ENCODE assay signal across 8 cellular contexts in genomic region chr4:89110986-89111832, GRCh38. TPM values are rescaled to one million over a fixed set of nuclear protein-coding genes. Genes with fewer than 3 reads are reported as not detected.
DNase-seq lines count a peak whose midpoint lies in the region; ATAC-seq, FAIRE-seq and TF ChIP-seq lines count a peak whose summit lies in the region.

Gene TIGD2, plus strand, starts transcription at chr4:89111533. Its CDS starts 1,442 bp downstream, at chr4:89112975.

- intact Hi-C loops in activated T-helper 2 cell treated with anti-CD3 and anti-CD28 coated beads, Interferon-gamma antibody, Interleukin-2, Interleukin-4, amounts not matched to agents 10 μg/mL and 5 μg/mL and 100 μg/mL, durations not matched to agents 14 hours and 24 hours and 36 hours (cut with micrococcal nuclease), result loop anchor here (1.0 to 5.0 kb wide), 7 partner anchors 87 to 829 kb away; partner anchors contain the start of genes GPRIN3, HERC3, PPM1K and PYURF

- no peaks in the 10 kb centered on the region for H3K9me3 Mint-ChIP-seq in activated T-helper 2 cell treated with anti-CD3 and anti-CD28 coated beads, Interferon-gamma antibody, Interleukin-2, Interleukin-4, amounts not matched to agents 10 μg/mL and 5 μg/mL and 100 μg/mL, durations not matched to agents 14 hours and 24 hours and 36 hours
- peaks cover 53% of the 10 kb centered on the region for H3K9me3 Mint-ChIP-seq in nephron progenitor cell
- peaks cover 21 to 32% of the 10 kb centered on the region in 2 donors for H3K9me3 Mint-ChIP-seq in stimulated activated naive CD8-positive, alpha-beta T cell treated with anti-CD3 and anti-CD28 coated beads, Interleukin-15, amount 100 ng/mL, for 72 hours

- H4K20me1 ChIP-seq in GM23248 (ENCODE audit: insufficient read depth) (no peaks in the 10 kb centered on the region), Karpas-422 (ENCODE audit: insufficient read depth, low read depth, low read length) (no peaks in the 10 kb centered on the region; the same call in 1 of the 2 replicates)

- H3K79me2 ChIP-seq in GM23248 (ENCODE audit: insufficient read depth) (peaks cover 8% of the 10 kb centered on the region; the same call in 1 of the 2 replicates), Karpas-422 (ENCODE audit: low read length) (no peaks in the 10 kb centered on the region)

- peak within 1 kb of the TSS; percentile 42 for H3K27ac Mint-ChIP-seq in activated T-helper 2 cell treated with anti-CD3 and anti-CD28 coated beads, Interferon-gamma antibody, Interleukin-2, Interleukin-4, amounts not matched to agents 10 μg/mL and 5 μg/mL and 100 μg/mL, durations not matched to agents 14 hours and 24 hours and 36 hours
- H3K27ac Mint-ChIP-seq in nephron progenitor cell, result peak within 1 kb of the TSS; percentile 84
- peak within 1 kb of the TSS; percentile 83 to 91 for H3K27ac Mint-ChIP-seq in stimulated activated naive CD8-positive, alpha-beta T cell treated with anti-CD3 and anti-CD28 coated beads, Interleukin-15, amount 100 ng/mL, for 72 hours

- H3K4me3 Mint-ChIP-seq in activated T-helper 2 cell treated with anti-CD3 and anti-CD28 coated beads, Interferon-gamma antibody, Interleukin-2, Interleukin-4, amounts not matched to agents 10 μg/mL and 5 μg/mL and 100 μg/mL, durations not matched to agents 14 hours and 24 hours and 36 hours (ENCODE audit: low read depth), result peak within 1 kb of the TSS; percentile 84
- H3K4me3 Mint-ChIP-seq in nephron progenitor cell, result peak within 1 kb of the TSS; percentile 90
- peak within 1 kb of the TSS; percentile 89 to 92 for H3K4me3 Mint-ChIP-seq in stimulated activated naive CD8-positive, alpha-beta T cell treated with anti-CD3 and anti-CD28 coated beads, Interleukin-15, amount 100 ng/mL, for 72 hours

- H3K36me3 Mint-ChIP-seq in activated T-helper 2 cell treated with anti-CD3 and anti-CD28 coated beads, Interferon-gamma antibody, Interleukin-2, Interleukin-4, amounts not matched to agents 10 μg/mL and 5 μg/mL and 100 μg/mL, durations not matched to agents 14 hours and 24 hours and 36 hours (ENCODE audit: low read depth), result peaks cover 21% of the 10 kb centered on the region
- H3K36me3 Mint-ChIP-seq in nephron progenitor cell (ENCODE audit: low read depth), result peaks cover 38% of the 10 kb centered on the region

- peaks cover 21% of the 10 kb centered on the region; the same call in 1 of the 2 replicates for H3F3A ChIP-seq in GM23248 (ENCODE audit: insufficient read depth)

- no peak for FAIRE-seq in RCC 7860 (lab: Jason Lieb, UNC)

- H3K4me2 ChIP-seq in GM23248 (ENCODE audit: unreplicated experiment) (peak within 1 kb of the TSS; percentile 87), Karpas-422 (ENCODE audit: low read depth, low read length, poor library complexity, severe bottlenecking) (peak within 1 kb of the TSS; percentile 86)

- peak; percentile 95 for ATAC-seq in stimulated activated naive CD8-positive, alpha-beta T cell treated with anti-CD3 and anti-CD28 coated beads, Interleukin-15, amount 100 ng/mL, for 72 hours

- H3K9me2 ChIP-seq in GM23248 (ENCODE audit: insufficient read depth) (no peaks in the 10 kb centered on the region), Karpas-422 (replicated peaks; ENCODE audit: insufficient read depth, low read length) (0 out of 2 replicates have a peak, but pooled peaks cover 3% of the 10 kb centered on the region)

- in situ Hi-C loops in GM23248 (cut with MboI), result no loop called here

- H3K4me1 Mint-ChIP-seq in activated T-helper 2 cell treated with anti-CD3 and anti-CD28 coated beads, Interferon-gamma antibody, Interleukin-2, Interleukin-4, amounts not matched to agents 10 μg/mL and 5 μg/mL and 100 μg/mL, durations not matched to agents 14 hours and 24 hours and 36 hours (ENCODE audit: low read depth), result peaks cover 17% of the 10 kb centered on the region
- peaks cover 27% of the 10 kb centered on the region for H3K4me1 Mint-ChIP-seq in nephron progenitor cell
- H3K4me1 Mint-ChIP-seq in stimulated activated naive CD8-positive, alpha-beta T cell treated with anti-CD3 and anti-CD28 coated beads, Interleukin-15, amount 100 ng/mL, for 72 hours, result peaks cover 31% of the 10 kb centered on the region

- DNase-seq in EL, result peak; percentile 88
- DNase-seq in GM23248, result peak; percentile 96
- peak; percentile 94 for DNase-seq in Karpas-422
- peak; percentile 66 for DNase-seq in RCC 7860 (ENCODE audit: low spot score)
- peak; percentile 80 for DNase-seq in activated T-helper 2 cell treated with anti-CD3 and anti-CD28 coated beads, Interferon-gamma antibody, Interleukin-2, Interleukin-4, amounts not matched to agents 10 μg/mL and 5 μg/mL and 100 μg/mL, durations not matched to agents 14 hours and 24 hours and 36 hours (ENCODE audit: low spot score)
- DNase-seq in fibroblast of pulmonary artery (ENCODE audit: low read depth), result peak; percentile 89
- peak; percentile 90 for DNase-seq in nephron progenitor cell
- peak; percentile 83 to 85 for DNase-seq in stimulated activated naive CD8-positive, alpha-beta T cell treated with anti-CD3 and anti-CD28 coated beads, Interleukin-15, amount 100 ng/mL, for 72 hours

- H3K9ac ChIP-seq in GM23248 (peak within 1 kb of the TSS; percentile 81), Karpas-422 (ENCODE audit: low read length) (peak within 1 kb of the TSS; percentile 80)

- peaks cover 22% of the 10 kb centered on the region for H3K27me3 Mint-ChIP-seq in activated T-helper 2 cell treated with anti-CD3 and anti-CD28 coated beads, Interferon-gamma antibody, Interleukin-2, Interleukin-4, amounts not matched to agents 10 μg/mL and 5 μg/mL and 100 μg/mL, durations not matched to agents 14 hours and 24 hours and 36 hours (ENCODE audit: low read depth)
- H3K27me3 Mint-ChIP-seq in nephron progenitor cell (ENCODE audit: low read depth, poor library complexity), result peaks cover 26% of the 10 kb centered on the region
- peaks cover 31% of the 10 kb centered on the region for H3K27me3 Mint-ChIP-seq in stimulated activated naive CD8-positive, alpha-beta T cell treated with anti-CD3 and anti-CD28 coated beads, Interleukin-15, amount 100 ng/mL, for 72 hours

- WGBS in GM23248 (ENCODE audit: low coverage in 1 of 2, low lambda C conversion rate in 2 of 2, missing lambda C conversion rate in 2 of 2), 2 experiments, result 1 to 2% methylated on average over 72 to 95 of the region's 101 CpGs

- TF ChIP-seq CTCF in fibroblast of pulmonary artery (IDR thresholded peaks at IDR 0.05; ENCODE audit: low read length, missing control alignments) (peak; percentile 56), nephron progenitor cell (IDR thresholded peaks at IDR 0.05) (peak; percentile 81)

- H2AFZ ChIP-seq in GM23248, result peak within 1 kb of the TSS; percentile 82
- peak within 1 kb of the TSS; percentile 97 for H2AFZ ChIP-seq in Karpas-422 (ENCODE audit: low read length)

- H3K4me3 ChIP-seq in GM23248, result peak within 1 kb of the TSS; percentile 82
- peak within 1 kb of the TSS; percentile 73 for H3K4me3 ChIP-seq in Karpas-422 (ENCODE audit: low read length)
- peak within 1 kb of the TSS; percentile 82 for H3K4me3 ChIP-seq in fibroblast of pulmonary artery (replicated peaks; ENCODE audit: low read depth, low read length)

- peaks cover 17% of the 10 kb centered on the region for H3K27me3 ChIP-seq in GM23248 (replicated peaks; ENCODE audit: insufficient read depth)
- no peaks in the 10 kb centered on the region for H3K27me3 ChIP-seq in Karpas-422 (ENCODE audit: low read length)

- H3K27ac ChIP-seq in GM23248 (peak within 1 kb of the TSS; percentile 76), Karpas-422 (ENCODE audit: low read length) (no peak within 1 kb of the TSS)

- H3K4me1 ChIP-seq in GM23248 (ENCODE audit: insufficient read depth) (peaks cover 5% of the 10 kb centered on the region), Karpas-422 (ENCODE audit: low read length) (peaks cover 17% of the 10 kb centered on the region)

- H3K36me3 ChIP-seq in GM23248 (ENCODE audit: low read depth), result no peaks in the 10 kb centered on the region
- no peaks in the 10 kb centered on the region for H3K36me3 ChIP-seq in Karpas-422 (ENCODE audit: insufficient read depth, low read length)

- H3K9me3 ChIP-seq in GM23248 (ENCODE audit: low read depth), result no peaks in the 10 kb centered on the region
- no peaks in the 10 kb centered on the region for H3K9me3 ChIP-seq in Karpas-422 (ENCODE audit: low read length)

RNA-seq across cellular contexts. Expression of gene TIGD2, which starts in this region (rescaled TPM):
- 9.9 and 10.5 TPM in 2 replicates for total RNA-seq in GM23248 (2014; rRNA removed; shearing (Covaris generic))
- polyA plus RNA-seq in GM23248 (2016; fragmentation: Nextera tagmentation; extraction: Ambion mirVana), result 7.2 and 7.6 TPM in 2 replicates
- total RNA-seq in Karpas-422 (2014; rRNA removed; shearing (Covaris generic); ENCODE audit: low replicate concordance), result 4.4 and 7.2 TPM in 2 replicates
- total RNA-seq in activated T-helper 2 cell treated with anti-CD3 and anti-CD28 coated beads, Interferon-gamma antibody, Interleukin-2, Interleukin-4, amounts not matched to agents 10 μg/mL and 5 μg/mL and 100 μg/mL, durations not matched to agents 14 hours and 24 hours and 36 hours, result 2.6 and 3.0 TPM in 2 replicates
